Comparison of ENCODE assay signal across 29 cellular contexts in genomic region chr6:90456001-90456400, GRCh38.
"Had no signal": no experiment of that assay in that cellular context is flagged by ENCODE, and none has a peak within 500 bp of the region (broad histone marks: within the 10 kb centered on the region; RNA-seq: fewer than 3 reads in every experiment).

No MANE protein-coding gene starts in this region.

- H3K9me3 Mint-ChIP-seq: activated B cell treated with CpG ODN at 0.5 μM for 24 hours; activated naive CD4-positive, alpha-beta T cell treated with anti-CD3 and anti-CD28 coated beads, Interleukin-2, amount 50 U/mL, for 24 hours; activated T-helper 17 cell treated with anti-CD3 and anti-CD28 coated beads, Interleukin-2, amount 50 U/mL, for 72 hours; central memory CD8-positive, alpha-beta T cell; dendritic cell treated with granulocyte-macrophage colony-stimulating factor and Interleukin-4, amounts not matched to agents 40 ng/mL and 50 ng/mL, for 4 days; endodermal cell had no signal

- H3K27ac Mint-ChIP-seq: activated B cell treated with CpG ODN at 0.5 μM for 24 hours; activated CD8-positive, alpha-beta T cell treated with anti-CD3 and anti-CD28 coated beads, Interleukin-2, amount 10 ng/mL, durations not matched to agents 7 days and 5 days; activated T-helper 17 cell treated with anti-CD3 and anti-CD28 coated beads, Interleukin-2, amount 50 U/mL, for 72 hours; dendritic cell treated with granulocyte-macrophage colony-stimulating factor and Interleukin-4, amounts not matched to agents 40 ng/mL and 50 ng/mL, for 4 days; endodermal cell had no signal

- H3K27ac ChIP-seq: brain microvascular endothelial cell, coronary artery, dorsolateral prefrontal cortex, WERI-Rb-1 had no signal

- H3K27me3 ChIP-seq: brain microvascular endothelial cell, dorsolateral prefrontal cortex had no signal

- H3K27me3 Mint-ChIP-seq: activated B cell treated with CpG ODN at 0.5 μM for 24 hours; activated CD4-positive, alpha-beta T cell treated with anti-CD3 and anti-CD28 coated beads, Interleukin-2, amount 10 ng/mL, durations not matched to agents 24 days and 14 days; activated CD8-positive, alpha-beta memory T cell treated with anti-CD3 and anti-CD28 coated beads, Interleukin-2, amount 10 ng/mL, durations not matched to agents 7 days and 5 days; activated naive CD4-positive, alpha-beta T cell treated with anti-CD3 and anti-CD28 coated beads, Interleukin-2, amount 50 U/mL, for 24 hours; activated T-helper 17 cell treated with anti-CD3 and anti-CD28 coated beads, Interleukin-2, amount 50 U/mL, for 72 hours; central memory CD8-positive, alpha-beta T cell; dendritic cell treated with granulocyte-macrophage colony-stimulating factor and Interleukin-4, amounts not matched to agents 40 ng/mL and 50 ng/mL, for 4 days had no signal

- DNase-seq: activated B cell treated with CpG ODN at 0.5 μM for 24 hours; activated CD4-positive, alpha-beta T cell treated with anti-CD3 and anti-CD28 coated beads, Interleukin-2, amount 10 ng/mL, durations not matched to agents 24 days and 14 days; activated CD4-positive, alpha-beta T cell treated with anti-CD3 and anti-CD28 coated beads, Interleukin-2, amount 50 U/mL, for 4 hours; activated CD8-positive, alpha-beta memory T cell treated with anti-CD3 and anti-CD28 coated beads, Interleukin-2, amount 10 ng/mL, durations not matched to agents 7 days and 5 days; activated CD8-positive, alpha-beta memory T cell treated with anti-CD3 and anti-CD28 coated beads, Interleukin-2, amount 50 U/mL, for 4 hours; activated CD8-positive, alpha-beta T cell treated with anti-CD3 and anti-CD28 coated beads, Interleukin-2, amount 10 ng/mL, durations not matched to agents 7 days and 5 days; activated effector memory CD4-positive, alpha-beta T cell treated with anti-CD3 and anti-CD28 coated beads, Interleukin-2, amount 50 U/mL, for 16 hours; activated naive CD4-positive, alpha-beta T cell treated with anti-CD3 and anti-CD28 coated beads for 36 hours; activated T-cell treated with anti-CD3 and anti-CD28 coated beads, Interleukin-2, amount 50 U/mL, for 1 hour; amniotic stem cell; anterior cingulate cortex; brain microvascular endothelial cell; dorsolateral prefrontal cortex; effector memory CD4-positive, alpha-beta T cell; foreskin fibroblast; head of caudate nucleus; T1000; WERI-Rb-1 had no signal

- H3K4me3 Mint-ChIP-seq: activated B cell treated with CpG ODN at 0.5 μM for 24 hours; activated CD4-positive, alpha-beta T cell treated with anti-CD3 and anti-CD28 coated beads, Interleukin-2, amount 10 ng/mL, durations not matched to agents 24 days and 14 days; activated CD8-positive, alpha-beta memory T cell treated with anti-CD3 and anti-CD28 coated beads, Interleukin-2, amount 10 ng/mL, durations not matched to agents 7 days and 5 days; activated CD8-positive, alpha-beta T cell treated with anti-CD3 and anti-CD28 coated beads, Interleukin-2, amount 10 ng/mL, durations not matched to agents 7 days and 5 days; activated naive CD4-positive, alpha-beta T cell treated with anti-CD3 and anti-CD28 coated beads for 36 hours; activated naive CD4-positive, alpha-beta T cell treated with anti-CD3 and anti-CD28 coated beads, Interleukin-2, amount 50 U/mL, for 24 hours; activated T-helper 17 cell treated with anti-CD3 and anti-CD28 coated beads, Interleukin-2, amount 50 U/mL, for 72 hours; central memory CD8-positive, alpha-beta T cell; dendritic cell treated with granulocyte-macrophage colony-stimulating factor and Interleukin-4, amounts not matched to agents 40 ng/mL and 50 ng/mL, for 4 days; endodermal cell had no signal

- ATAC-seq: activated CD4-positive, CD25-positive, alpha-beta regulatory T cell treated with anti-CD3 and anti-CD28 coated beads, Interleukin-2, amount 50 U/mL, for 24 hours; activated CD8-positive, alpha-beta memory T cell treated with anti-CD3 and anti-CD28 coated beads, Interleukin-2, amount 10 ng/mL, durations not matched to agents 7 days and 5 days; activated CD8-positive, alpha-beta T cell treated with anti-CD3 and anti-CD28 coated beads, Interleukin-2, amount 10 ng/mL, durations not matched to agents 7 days and 5 days; activated T-helper 17 cell treated with anti-CD3 and anti-CD28 coated beads, Interleukin-2, amount 50 U/mL, for 72 hours; esophagus mucosa had no signal

- H3K36me3 ChIP-seq: brain microvascular endothelial cell, WERI-Rb-1 had no signal

- H3K4me3 ChIP-seq: coronary artery, dorsolateral prefrontal cortex had no signal

- FAIRE-seq: astrocyte, bronchial epithelial cell, frontal cortex had no signal

- H3K36me3 Mint-ChIP-seq: activated naive CD4-positive, alpha-beta T cell treated with anti-CD3 and anti-CD28 coated beads, Interleukin-2, amount 50 U/mL, for 24 hours had no signal
